18 cellular contexts compared by ENCODE assay signal in genomic region chr17:58227733-58228132, GRCh38. TPM values are rescaled to one million over a fixed set of nuclear protein-coding genes. Genes with fewer than 3 reads are reported as not detected.
DNase-seq lines count a peak whose midpoint lies in the region; ATAC-seq lines count a peak whose summit lies in the region.
"Had no signal": no experiment of that assay in that cellular context is flagged by ENCODE, and none has a peak within 500 bp of the region (broad histone marks: within the 10 kb centered on the region; RNA-seq: fewer than 3 reads in every experiment).

No MANE protein-coding gene starts in this region.

- H3K27me3 Mint-ChIP-seq in stimulated activated naive CD8-positive, alpha-beta T cell treated with anti-CD3 and anti-CD28 coated beads, Interleukin-15, amount 100 ng/mL, for 72 hours = peaks cover 14% of the 10 kb centered on the region

- no peak overlapping the region for H3K4me3 Mint-ChIP-seq in stimulated activated naive CD8-positive, alpha-beta T cell treated with anti-CD3 and anti-CD28 coated beads, Interleukin-15, amount 100 ng/mL, for 72 hours
- H3K4me3 Mint-ChIP-seq: CD4-positive, alpha-beta memory T cell had no signal

- peaks cover 19% of the 10 kb centered on the region for H3K4me1 Mint-ChIP-seq in stimulated activated naive CD8-positive, alpha-beta T cell treated with anti-CD3 and anti-CD28 coated beads, Interleukin-15, amount 100 ng/mL, for 72 hours

- H3K9me3 Mint-ChIP-seq in stimulated activated naive CD8-positive, alpha-beta T cell treated with anti-CD3 and anti-CD28 coated beads, Interleukin-15, amount 100 ng/mL, for 72 hours = no peaks in the 10 kb centered on the region
- H3K9me3 Mint-ChIP-seq in activated naive CD4-positive, alpha-beta T cell treated with anti-CD3 and anti-CD28 coated beads, Interleukin-2, amount 50 U/mL, for 72 hours = no peaks in the 10 kb centered on the region
- H3K9me3 Mint-ChIP-seq: CD4-positive, alpha-beta memory T cell had no signal

- ATAC-seq in stimulated activated naive CD8-positive, alpha-beta T cell treated with anti-CD3 and anti-CD28 coated beads, Interleukin-15, Interleukin-2, amounts not matched to agents 100 U/mL and 50 U/mL, for 24 hours = peak; percentile 23
- ATAC-seq in stimulated activated naive CD8-positive, alpha-beta T cell treated with anti-CD3 and anti-CD28 coated beads, Interleukin-15, amount 100 ng/mL, for 72 hours = no peak
- peak; percentile 81 for ATAC-seq in left lobe of liver
- ATAC-seq in activated naive CD4-positive, alpha-beta T cell treated with anti-CD3 and anti-CD28 coated beads, Interleukin-2, amount 50 U/mL, for 72 hours = no peak

- no peak for DNase-seq in stimulated activated naive CD8-positive, alpha-beta T cell treated with anti-CD3 and anti-CD28 coated beads, Interleukin-15, Interleukin-2, amounts not matched to agents 100 U/mL and 50 U/mL, for 24 hours
- DNase-seq in stimulated activated naive CD8-positive, alpha-beta T cell treated with anti-CD3 and anti-CD28 coated beads, Interleukin-15, amount 100 ng/mL, for 72 hours = no peak
- DNase-seq in left lobe of liver (ENCODE audit: low spot score) = peak; percentile 66
- no peak for DNase-seq in activated naive CD4-positive, alpha-beta T cell treated with anti-CD3 and anti-CD28 coated beads, Interleukin-2, amount 50 U/mL, for 72 hours (ENCODE audit: low spot score in 2 of 2)
- DNase-seq: C1 segment of cervical spinal cord; Calu3; CD4-positive, alpha-beta memory T cell; COR-L47; DMS53; DMS79 treated with DMSO at 0.1 percent for 48 hours; GF-D8; GOT3; H7; HCEC 1CT had no signal

- H3K27ac Mint-ChIP-seq in stimulated activated naive CD8-positive, alpha-beta T cell treated with anti-CD3 and anti-CD28 coated beads, Interleukin-15, amount 100 ng/mL, for 72 hours = no peak overlapping the region
- H3K27ac Mint-ChIP-seq in activated naive CD4-positive, alpha-beta T cell treated with anti-CD3 and anti-CD28 coated beads, Interleukin-2, amount 50 U/mL, for 72 hours = no peak overlapping the region
- H3K27ac Mint-ChIP-seq: CD4-positive, alpha-beta memory T cell had no signal

- H3K36me3 Mint-ChIP-seq in activated naive CD4-positive, alpha-beta T cell treated with anti-CD3 and anti-CD28 coated beads, Interleukin-2, amount 50 U/mL, for 72 hours = no peaks in the 10 kb centered on the region
- H3K36me3 Mint-ChIP-seq: CD4-positive, alpha-beta memory T cell had no signal

RNA-seq across cellular contexts. Expression of gene MKS1, which starts 8.7 kb away (rescaled TPM):
- 9.8 TPM for total RNA-seq in left lobe of liver
- total RNA-seq in activated naive CD4-positive, alpha-beta T cell treated with anti-CD3 and anti-CD28 coated beads, Interleukin-2, amount 50 U/mL, for 72 hours = 10 to 100 TPM; 22.4 to 28.4 TPM

RNA-seq across cellular contexts. Expression of gene LPO, which starts 10.7 kb away (rescaled TPM):
- total RNA-seq in left lobe of liver = not detected
- under 1 TPM; 0.16 to 0.19 TPM for total RNA-seq in activated naive CD4-positive, alpha-beta T cell treated with anti-CD3 and anti-CD28 coated beads, Interleukin-2, amount 50 U/mL, for 72 hours
- total RNA-seq: A172; Calu3; CD4-positive, alpha-beta memory T cell; G401; H7 had no signal

RNA-seq across cellular contexts. Expression of gene EPX, which starts 35.2 kb away (rescaled TPM):
- not detected for total RNA-seq in left lobe of liver
- not detected for total RNA-seq in activated naive CD4-positive, alpha-beta T cell treated with anti-CD3 and anti-CD28 coated beads, Interleukin-2, amount 50 U/mL, for 72 hours
- total RNA-seq: A172; A673; Calu3; CD4-positive, alpha-beta memory T cell; Daoy; G401; H7 had no signal

RNA-seq across cellular contexts. Expression of gene MPO, which starts 53.0 kb away (rescaled TPM):
- total RNA-seq in left lobe of liver = 0.43 TPM
- total RNA-seq in activated naive CD4-positive, alpha-beta T cell treated with anti-CD3 and anti-CD28 coated beads, Interleukin-2, amount 50 U/mL, for 72 hours = not detected
- total RNA-seq: A172; A673; Calu3; CD4-positive, alpha-beta memory T cell; Daoy; G401; H7 had no signal

Comparison
In these comparisons a context has a peak if more than half of its experiments do, and no peak if none do; other contexts are left out.
1. ATAC-seq: peak in stimulated activated naive CD8-positive, alpha-beta T cell treated with anti-CD3 and anti-CD28 coated beads, Interleukin-15, Interleukin-2, amounts not matched to agents 100 U/mL and 50 U/mL, for 24 hours (single experiment) and left lobe of liver (single experiment); none in stimulated activated naive CD8-positive, alpha-beta T cell treated with anti-CD3 and anti-CD28 coated beads, Interleukin-15, amount 100 ng/mL, for 72 hours (single experiment) and activated naive CD4-positive, alpha-beta T cell treated with anti-CD3 and anti-CD28 coated beads, Interleukin-2, amount 50 U/mL, for 72 hours (0 of 2).